In the genomic region with DNA sequence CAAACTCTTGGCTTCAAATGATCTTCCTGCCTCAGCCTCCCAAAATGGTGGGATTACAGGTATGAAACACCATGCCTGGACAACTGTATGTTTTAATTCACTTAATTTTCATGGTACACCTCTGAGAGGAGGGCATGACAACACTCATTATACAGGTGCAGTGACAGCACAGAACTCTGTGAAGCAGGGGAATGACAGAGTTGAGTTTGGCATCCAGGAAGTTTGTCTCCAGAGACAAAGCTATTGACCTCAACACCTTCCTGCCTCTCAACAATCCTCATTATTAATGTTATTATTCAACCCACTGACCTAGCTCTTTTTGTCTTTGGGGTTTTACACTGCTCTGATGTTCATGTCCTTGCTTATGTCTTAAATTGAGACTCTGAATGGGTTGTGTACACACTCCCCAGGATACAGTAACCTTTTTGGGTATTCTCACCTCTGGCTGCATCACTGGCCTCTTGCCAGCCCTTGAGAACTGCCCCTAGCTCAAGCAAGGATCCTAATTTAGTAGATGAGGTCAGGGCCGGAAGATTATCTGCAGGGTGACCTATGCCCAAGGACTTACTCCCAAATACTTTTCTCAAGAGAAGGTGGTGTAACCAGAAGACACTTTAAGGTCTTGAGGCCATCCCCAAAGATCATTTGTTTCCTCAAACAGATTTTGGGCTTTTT, we compare ENCODE assay signal across 15 cellular contexts. TPM values are rescaled to one million over a fixed set of nuclear protein-coding genes. Genes with fewer than 3 reads are reported as not detected.
DNase-seq lines count a peak whose midpoint lies in the region; ATAC-seq and TF ChIP-seq lines count a peak whose summit lies in the region.
"Had no signal": no experiment of that assay in that cellular context is flagged by ENCODE, and none has a peak within 500 bp of the region (broad histone marks: within the 10 kb centered on the region; RNA-seq: fewer than 3 reads in every experiment).

No MANE protein-coding gene starts in this region.

- no peak for TF ChIP-seq CTCF in right atrium auricular region (IDR thresholded peaks at IDR 0.05)
- TF ChIP-seq CTCF in left ventricle myocardium inferior (IDR thresholded peaks at IDR 0.05; ENCODE audit: borderline replicate concordance), result no peak

- peak; percentile 66 for DNase-seq in Right ventricle myocardium superior
- DNase-seq in right atrium auricular region (ENCODE audit: low spot score), result no peak
- peak; percentile 53 for DNase-seq in left ventricle myocardium inferior
- no peak for DNase-seq in stimulated activated naive CD4-positive, alpha-beta T cell treated with Interleukin-2 at 50 U/mL for 16 hours (lab: John Stamatoyannopoulos, UW)
- DNase-seq: activated gamma-delta T cell; amniotic stem cell; CD4-positive, alpha-beta memory T cell; cerebellar nuclear complex; DND-41; NCI-H2029; NCI-H510A treated with DMSO at 0.1 percent for 48 hours; stomach had no signal

- intact Hi-C loops in Right ventricle myocardium superior (cut with DNase I) (no loop called here), left ventricle myocardium inferior (cut with micrococcal nuclease) (no loop called here)

- peak overlapping the region; percentile 73 for H3K27ac Mint-ChIP-seq in stimulated activated memory B cell treated with anti-CD40 and anti-IgM and Interleukin-4, amounts not matched to agents 10 μg/mL and 1 μg/mL and 100 μg/mL, for 72 hours

- H3K27me3 ChIP-seq in right atrium auricular region (no peaks in the 10 kb centered on the region), left ventricle myocardium inferior (ENCODE audit: low read depth) (no peaks in the 10 kb centered on the region)
- H3K27me3 ChIP-seq: stomach had no signal

- H3K9me3 ChIP-seq in right atrium auricular region (no peaks in the 10 kb centered on the region), left ventricle myocardium inferior (replicated peaks) (no peaks in the 10 kb centered on the region)
- H3K9me3 ChIP-seq: stomach had no signal

- H3K27ac ChIP-seq in right atrium auricular region (peak overlapping the region in 1 of 2 donors; percentile 79), left ventricle myocardium inferior (replicated peaks) (peak overlapping the region; percentile 67)
- H3K27ac ChIP-seq: parathyroid adenoma, stomach had no signal

- H3K4me1 ChIP-seq in right atrium auricular region, result peaks cover 0 to 42% of the 10 kb centered on the region in 2 donors
- peaks cover 48% of the 10 kb centered on the region for H3K4me1 ChIP-seq in left ventricle myocardium inferior

- peak; percentile 45 for ATAC-seq in Right ventricle myocardium superior (ENCODE audit: poor library complexity)
- ATAC-seq in stimulated activated memory B cell treated with anti-CD40 and anti-IgM and Interleukin-4, amounts not matched to agents 10 μg/mL and 1 μg/mL and 100 μg/mL, for 72 hours, result no peak
- ATAC-seq in HG02798 (IDR thresholded peaks at IDR 0.05; ENCODE audit: poor library complexity, unreplicated experiment), result no peak

- H3K4me1 Mint-ChIP-seq in stimulated activated memory B cell treated with anti-CD40 and anti-IgM and Interleukin-4, amounts not matched to agents 10 μg/mL and 1 μg/mL and 100 μg/mL, for 72 hours, result peaks cover 35% of the 10 kb centered on the region

- no peaks in the 10 kb centered on the region for H3K36me3 Mint-ChIP-seq in stimulated activated memory B cell treated with anti-CD40 and anti-IgM and Interleukin-4, amounts not matched to agents 10 μg/mL and 1 μg/mL and 100 μg/mL, for 72 hours
- H3K36me3 Mint-ChIP-seq: CD4-positive, alpha-beta memory T cell had no signal

- H3K9me3 Mint-ChIP-seq in stimulated activated memory B cell treated with anti-CD40 and anti-IgM and Interleukin-4, amounts not matched to agents 10 μg/mL and 1 μg/mL and 100 μg/mL, for 72 hours, result no peaks in the 10 kb centered on the region
- H3K9me3 Mint-ChIP-seq: CD4-positive, alpha-beta memory T cell had no signal

- H3K4me3 ChIP-seq in right atrium auricular region (no peak overlapping the region), left ventricle myocardium inferior (no peak overlapping the region)
- H3K4me3 ChIP-seq: stomach had no signal

- no peak overlapping the region for H3K4me3 Mint-ChIP-seq in stimulated activated memory B cell treated with anti-CD40 and anti-IgM and Interleukin-4, amounts not matched to agents 10 μg/mL and 1 μg/mL and 100 μg/mL, for 72 hours
- H3K4me3 Mint-ChIP-seq: CD4-positive, alpha-beta memory T cell had no signal

- H3K36me3 ChIP-seq in right atrium auricular region, result no peaks in the 10 kb centered on the region
- H3K36me3 ChIP-seq in left ventricle myocardium inferior, result no peaks in the 10 kb centered on the region
- H3K36me3 ChIP-seq: stomach had no signal

- no peaks in the 10 kb centered on the region for H3K27me3 Mint-ChIP-seq in stimulated activated memory B cell treated with anti-CD40 and anti-IgM and Interleukin-4, amounts not matched to agents 10 μg/mL and 1 μg/mL and 100 μg/mL, for 72 hours
- H3K27me3 Mint-ChIP-seq: CD4-positive, alpha-beta memory T cell had no signal

RNA-seq across cellular contexts. Expression of a gene that starts 13.1 kb away (rescaled TPM):
- total RNA-seq in Right ventricle myocardium superior, result 11.4 TPM
- total RNA-seq in right atrium auricular region, result 100 to 1,000 TPM in 1 of 2 donors, 10 to 100 TPM in 1; 43.6 to 144 TPM
- 41.4 TPM for total RNA-seq in left ventricle myocardium inferior

RNA-seq across cellular contexts. Expression of a gene that starts 14.9 kb away (rescaled TPM):
- 207 TPM for total RNA-seq in Right ventricle myocardium superior
- total RNA-seq in right atrium auricular region, result 100 to 1,000 TPM; 157 to 167 TPM
- 223 TPM for total RNA-seq in left ventricle myocardium inferior

RNA-seq across cellular contexts. Expression of a gene that starts 37.2 kb away (rescaled TPM):
- total RNA-seq in Right ventricle myocardium superior, result 179 TPM
- total RNA-seq in right atrium auricular region, result 100 to 1,000 TPM; 121 to 236 TPM
- 187 TPM for total RNA-seq in left ventricle myocardium inferior

RNA-seq across cellular contexts. Expression of a gene that starts 40.3 kb away (rescaled TPM):
- total RNA-seq in Right ventricle myocardium superior (16.4 TPM), right atrium auricular region (10 to 100 TPM in 1 of 2 donors, 1 to 10 TPM in 1; 6.7 to 12.3 TPM), left ventricle myocardium inferior (14.1 TPM)

Comparison
In these comparisons a context has a peak if more than half of its experiments do, and no peak if none do; other contexts are left out.
1. DNase-seq: peak in Right ventricle myocardium superior (single experiment) and left ventricle myocardium inferior (single experiment); none in right atrium auricular region (single experiment) and stimulated activated naive CD4-positive, alpha-beta T cell treated with Interleukin-2 at 50 U/mL for 16 hours (single experiment).